ENCODE assay signal across 8 cellular contexts in genomic region chr17:43020789-43021738, GRCh38.
A peak's percentile ranks its signal among the peaks of the same experiment; 100 is the strongest.
DNase-seq lines count a peak whose midpoint lies in the region; ATAC-seq and TF ChIP-seq lines count a peak whose summit lies in the region.

No MANE protein-coding gene starts in this region.

- H3K27ac ChIP-seq in DND-41 (ENCODE audit: low read length), result no peak overlapping the region

- no peak for ATAC-seq in DND-41 (ENCODE audit: insufficient read depth, low read depth)
- ATAC-seq in stimulated activated memory B cell treated with anti-CD40 and anti-IgM and Interleukin-4, amounts not matched to agents 10 μg/mL and 1 μg/mL and 100 μg/mL, for 72 hours, result no peak
- no peak for ATAC-seq in HG03108 (IDR thresholded peaks at IDR 0.05; ENCODE audit: unreplicated experiment)

- no peaks in the 10 kb centered on the region for H3K79me2 ChIP-seq in DND-41 (ENCODE audit: insufficient read depth, low read length)

- DNase-seq in DND-41 (peak; percentile 35), HuH-7.5 (ENCODE audit: low spot score) (peak; percentile 77), dedifferentiated amniotic fluid mesenchymal stem cell (ENCODE audit: extremely low spot score) (peak; percentile 57), kidney glomerular epithelial cell (lab: John Stamatoyannopoulos, UW) (peak; percentile 69), NCI-H1694 (lab: John Stamatoyannopoulos, UW) (no peak)

- H3K27ac Mint-ChIP-seq in T-helper 1 cell treated with Interleukin-12 subunit alpha and Interleukin-12 subunit beta and Interleukin-4 antibody, amounts not matched to agents 30 μg/mL and 1 μg/mL, for 36 hours, result no peak overlapping the region
- peak overlapping the region; percentile 74 for H3K27ac Mint-ChIP-seq in stimulated activated memory B cell treated with anti-CD40 and anti-IgM and Interleukin-4, amounts not matched to agents 10 μg/mL and 1 μg/mL and 100 μg/mL, for 72 hours

- H3K9me3 Mint-ChIP-seq in T-helper 1 cell treated with Interleukin-12 subunit alpha and Interleukin-12 subunit beta and Interleukin-4 antibody, amounts not matched to agents 30 μg/mL and 1 μg/mL, for 36 hours, result no peaks in the 10 kb centered on the region
- no peaks in the 10 kb centered on the region for H3K9me3 Mint-ChIP-seq in stimulated activated memory B cell treated with anti-CD40 and anti-IgM and Interleukin-4, amounts not matched to agents 10 μg/mL and 1 μg/mL and 100 μg/mL, for 72 hours

- H3K4me2 ChIP-seq in DND-41 (ENCODE audit: insufficient read depth, low read length), result peak overlapping the region; percentile 96

- H3K4me3 ChIP-seq in DND-41 (ENCODE audit: low read depth in 1 of 2, low read length in 2 of 2), result peak overlapping the region; percentile 35 to 72; a peak in 3 of 4 replicates

- H3K4me1 ChIP-seq in DND-41 (ENCODE audit: insufficient read depth, low read length), result peaks cover 33% of the 10 kb centered on the region

- 0 out of 2 replicates have a peak, but pooled peaks cover 2% of the 10 kb centered on the region for H3K36me3 ChIP-seq in DND-41 (ENCODE audit: insufficient read depth, low read length)

- peaks cover 16% of the 10 kb centered on the region for H3K27me3 Mint-ChIP-seq in T-helper 1 cell treated with Interleukin-12 subunit alpha and Interleukin-12 subunit beta and Interleukin-4 antibody, amounts not matched to agents 30 μg/mL and 1 μg/mL, for 36 hours (ENCODE audit: low read depth)
- no peaks in the 10 kb centered on the region for H3K27me3 Mint-ChIP-seq in stimulated activated memory B cell treated with anti-CD40 and anti-IgM and Interleukin-4, amounts not matched to agents 10 μg/mL and 1 μg/mL and 100 μg/mL, for 72 hours

- peaks cover 6% of the 10 kb centered on the region for H3K27me3 ChIP-seq in DND-41 (ENCODE audit: insufficient read depth, low read length, poor library complexity)

- H3K4me3 Mint-ChIP-seq in T-helper 1 cell treated with Interleukin-12 subunit alpha and Interleukin-12 subunit beta and Interleukin-4 antibody, amounts not matched to agents 30 μg/mL and 1 μg/mL, for 36 hours, result peak overlapping the region; percentile 81
- peak overlapping the region; percentile 89 for H3K4me3 Mint-ChIP-seq in stimulated activated memory B cell treated with anti-CD40 and anti-IgM and Interleukin-4, amounts not matched to agents 10 μg/mL and 1 μg/mL and 100 μg/mL, for 72 hours

- no peak for TF ChIP-seq CTCF in DND-41 (IDR thresholded peaks at IDR 0.05; ENCODE audit: borderline replicate concordance, extremely low read depth, low read length, poor library complexity, severe bottlenecking)

- peak overlapping the region; percentile 57 for H3K9ac ChIP-seq in DND-41 (ENCODE audit: low read depth, low read length)

- peak overlapping the region; percentile 74 for H2AFZ ChIP-seq in DND-41 (ENCODE audit: low read depth, low read length)

- no peaks in the 10 kb centered on the region for H3K9me3 ChIP-seq in DND-41 (ENCODE audit: insufficient read depth, low read length, severe bottlenecking)

- peaks cover under 1% of the 10 kb centered on the region for H3K36me3 Mint-ChIP-seq in T-helper 1 cell treated with Interleukin-12 subunit alpha and Interleukin-12 subunit beta and Interleukin-4 antibody, amounts not matched to agents 30 μg/mL and 1 μg/mL, for 36 hours (ENCODE audit: low read depth)
- H3K36me3 Mint-ChIP-seq in stimulated activated memory B cell treated with anti-CD40 and anti-IgM and Interleukin-4, amounts not matched to agents 10 μg/mL and 1 μg/mL and 100 μg/mL, for 72 hours, result no peaks in the 10 kb centered on the region

- H3K4me1 Mint-ChIP-seq in T-helper 1 cell treated with Interleukin-12 subunit alpha and Interleukin-12 subunit beta and Interleukin-4 antibody, amounts not matched to agents 30 μg/mL and 1 μg/mL, for 36 hours (ENCODE audit: low read depth), result peaks cover 18% of the 10 kb centered on the region
- peaks cover 30% of the 10 kb centered on the region for H3K4me1 Mint-ChIP-seq in stimulated activated memory B cell treated with anti-CD40 and anti-IgM and Interleukin-4, amounts not matched to agents 10 μg/mL and 1 μg/mL and 100 μg/mL, for 72 hours

- H4K20me1 ChIP-seq in DND-41 (ENCODE audit: insufficient read depth, low read length), result no peaks in the 10 kb centered on the region
